In genomic region chr13:77544365-77544764, GRCh38 we compare ENCODE assay signal across 10 cellular contexts. TPM values are rescaled to one million over a fixed set of nuclear protein-coding genes. Genes with fewer than 3 reads are reported as not detected.
DNase-seq lines count a peak whose midpoint lies in the region; ATAC-seq and TF ChIP-seq lines count a peak whose summit lies in the region.
"Had no signal": no experiment of that assay in that cellular context is flagged by ENCODE, and none has a peak within 500 bp of the region (broad histone marks: within the 10 kb centered on the region; RNA-seq: fewer than 3 reads in every experiment).

No MANE protein-coding gene starts in this region.

- H3K27ac Mint-ChIP-seq in nephron = peak overlapping the region; percentile 57 to 84 (median 79)

- H3K36me3 Mint-ChIP-seq in nephron (ENCODE audit: low read depth) = no peaks in the 10 kb centered on the region

- H3K9me3 Mint-ChIP-seq in nephron = no peaks in the 10 kb centered on the region

- H3K4me1 Mint-ChIP-seq in nephron = peaks cover 40% of the 10 kb centered on the region

- DNase-seq in AG08396 (ENCODE audit: low spot score) (peak; percentile 10), NCI-H2029 treated with DMSO at 0.1 percent for 48 hours (lab: John Stamatoyannopoulos, UW) (peak; percentile 28), NCI-H1930 (lab: John Stamatoyannopoulos, UW) (no peak), NCI-H1048 (lab: John Stamatoyannopoulos, UW) (no peak)
- DNase-seq in stimulated activated CD4-positive, alpha-beta T cell treated with anti-CD3 and anti-CD28 coated beads, Interleukin-2, amount 100 ng/mL, for 24 hours = no peak
- DNase-seq: activated CD8-positive, alpha-beta memory T cell treated with anti-CD3 and anti-CD28 coated beads, Interleukin-2, amount 50 U/mL, for 4 hours had no signal

- ATAC-seq in esophagus mucosa (peak; percentile 24), HG02759 (IDR thresholded peaks at IDR 0.05; ENCODE audit: unreplicated experiment) (no peak)

- H3K4me3 Mint-ChIP-seq in nephron = peak overlapping the region in 2 of 3 experiments; percentile 12 to 17

- H3K27me3 Mint-ChIP-seq in nephron (ENCODE audit: low read depth) = peaks cover 3% of the 10 kb centered on the region

- TF ChIP-seq CTCF in nephron (IDR thresholded peaks at IDR 0.05; ENCODE audit: unreplicated experiment in 3 of 3) = no peak

RNA-seq across cellular contexts. Expression of gene SCEL, which starts 8.9 kb away (rescaled TPM):
- 251 TPM for total RNA-seq in esophagus mucosa
- total RNA-seq: SK-MEL-5 had no signal

Comparison
In these comparisons a context has a peak if more than half of its experiments do, and no peak if none do; other contexts are left out.
1. DNase-seq: peak in AG08396 (single experiment) and NCI-H2029 treated with DMSO at 0.1 percent for 48 hours (single experiment); none in stimulated activated CD4-positive, alpha-beta T cell treated with anti-CD3 and anti-CD28 coated beads, Interleukin-2, amount 100 ng/mL, for 24 hours (0 of 2), NCI-H1930 (0 of 2) and NCI-H1048 (single experiment).